In genomic region chr3:13163848-13164382, GRCh38 we compare ENCODE assay signal across 30 cellular contexts.
"Had no signal": no experiment of that assay in that cellular context is flagged by ENCODE, and none has a peak within 500 bp of the region (broad histone marks: within the 10 kb centered on the region; RNA-seq: fewer than 3 reads in every experiment).

No MANE protein-coding gene starts in this region.

- H3K9ac ChIP-seq: parathyroid adenoma had no signal

- ATAC-seq: heart right ventricle; left cardiac atrium; left lobe of liver; left ventricle myocardium superior; lower lobe of right lung; natural killer cell; right lobe of liver; stimulated activated effector memory CD8-positive, alpha-beta T cell treated with anti-CD3 and anti-CD28 coated beads, Interleukin-12 subunit alpha, Interleukin-12 subunit beta, amount 100 ng/mL, for 72 hours; upper lobe of right lung had no signal

- DNase-seq: heart right ventricle; islet precursor cell; kidney glomerular epithelial cell; left cardiac atrium; left ventricle myocardium superior; lower lobe of right lung; mammary epithelial cell; mesenchymal stem cell; naive B cell; natural killer cell; nephron progenitor cell; right lobe of liver; stimulated activated CD4-positive, alpha-beta T cell treated with anti-CD3 and anti-CD28 coated beads, Interleukin-12 subunit alpha, Interleukin-12 subunit beta, amount 100 ng/mL, for 4 hours; stimulated activated CD4-positive, alpha-beta T cell treated with anti-CD3 and anti-CD28 coated beads, Interleukin-15, amount 100 ng/mL, for 24 hours; stimulated activated CD4-positive, alpha-beta T cell treated with anti-CD3 and anti-CD28 coated beads, Interleukin-2, amount 100 ng/mL, for 24 hours; stimulated activated CD4-positive, alpha-beta T cell treated with anti-CD3 and anti-CD28 coated beads, Interleukin-4, amount 100 ng/mL, for 24 hours; stimulated activated naive CD4-positive, alpha-beta T cell treated with Interleukin-2 at 50 U/mL for 16 hours; trophoblast cell; upper lobe of right lung had no signal

- H3K9me3 ChIP-seq: lower lobe of right lung, right lobe of liver, suprapubic skin, thoracic aorta, tibial artery, upper lobe of right lung had no signal

- H3K4me3 ChIP-seq: heart right ventricle, hepatocyte, lower lobe of right lung, right atrium auricular region, right lobe of liver, skin epidermis, suprapubic skin, thoracic aorta, tibial artery, upper lobe of right lung had no signal

- H3K9me3 Mint-ChIP-seq: mesothelial cell of epicardium; natural killer cell; nephron progenitor cell; stimulated activated effector memory CD8-positive, alpha-beta T cell treated with anti-CD3 and anti-CD28 coated beads, Interleukin-12 subunit alpha, Interleukin-12 subunit beta, amount 100 ng/mL, for 72 hours had no signal

- H3K36me3 ChIP-seq: heart right ventricle, lower lobe of right lung, right atrium auricular region, right lobe of liver, suprapubic skin, thoracic aorta, tibial artery, upper lobe of right lung had no signal

- H3K27me3 ChIP-seq: hepatocyte, right atrium auricular region, right lobe of liver, upper lobe of right lung had no signal

- H3K27ac ChIP-seq: heart right ventricle, hepatocyte, lower lobe of right lung, parathyroid adenoma, right atrium auricular region, right lobe of liver, skin epidermis, suprapubic skin, thoracic aorta, tibial artery, upper lobe of right lung had no signal

- H3K4me2 ChIP-seq: hepatocyte had no signal

- H3K27ac Mint-ChIP-seq: mesothelial cell of epicardium; natural killer cell; nephron progenitor cell; progenitor cell of endocrine pancreas; stimulated activated effector memory CD8-positive, alpha-beta T cell treated with anti-CD3 and anti-CD28 coated beads, Interleukin-12 subunit alpha, Interleukin-12 subunit beta, amount 100 ng/mL, for 72 hours had no signal

- H3K4me1 Mint-ChIP-seq: mesothelial cell of epicardium, naive B cell, natural killer cell had no signal

- H3K4me1 ChIP-seq: heart right ventricle, lower lobe of right lung, parathyroid adenoma, right atrium auricular region, right lobe of liver, suprapubic skin, tibial artery, upper lobe of right lung had no signal

- H3K4me3 Mint-ChIP-seq: mesothelial cell of epicardium; naive B cell; natural killer cell; nephron progenitor cell; stimulated activated effector memory CD8-positive, alpha-beta T cell treated with anti-CD3 and anti-CD28 coated beads, Interleukin-12 subunit alpha, Interleukin-12 subunit beta, amount 100 ng/mL, for 72 hours had no signal

- H3K36me3 Mint-ChIP-seq: mesothelial cell of epicardium; natural killer cell; stimulated activated effector memory CD8-positive, alpha-beta T cell treated with anti-CD3 and anti-CD28 coated beads, Interleukin-12 subunit alpha, Interleukin-12 subunit beta, amount 100 ng/mL, for 72 hours had no signal
